Comparison of ENCODE assay signal across 10 cellular contexts in the genomic region with DNA sequence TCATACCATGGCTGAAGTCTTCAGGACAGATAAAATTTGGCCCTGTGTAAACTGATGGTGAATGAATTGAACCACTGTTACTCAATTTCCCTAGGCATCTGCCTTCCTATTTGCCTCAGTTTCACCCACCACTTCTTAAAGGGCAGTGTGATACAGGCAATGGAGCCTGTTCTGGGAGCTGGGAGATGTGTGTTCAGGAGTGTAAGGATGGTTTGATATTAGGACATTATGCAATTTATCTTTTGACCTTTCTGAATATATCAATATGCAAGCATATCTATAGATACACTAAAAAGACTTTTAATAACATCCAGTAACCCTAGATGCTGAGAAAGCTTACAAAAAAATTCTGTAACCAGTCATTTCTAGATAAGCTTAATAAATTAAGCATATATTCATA. TPM values are rescaled to one million over a fixed set of nuclear protein-coding genes. Genes with fewer than 3 reads are reported as not detected.
A peak's percentile ranks its signal among the peaks of the same experiment; 100 is the strongest.
DNase-seq lines count a peak whose midpoint lies in the region; ATAC-seq, FAIRE-seq and TF ChIP-seq lines count a peak whose summit lies in the region.
"Had no signal": no experiment of that assay in that cellular context is flagged by ENCODE, and none has a peak within 500 bp of the region (broad histone marks: within the 10 kb centered on the region; RNA-seq: fewer than 3 reads in every experiment).

No MANE protein-coding gene starts in this region.

- H4K20me1 ChIP-seq in DOHH2 (ENCODE audit: control insufficient read depth, insufficient read depth, low read depth, low read length) = no peaks in the 10 kb centered on the region

- H3K9me3 Mint-ChIP-seq in activated naive CD8-positive, alpha-beta T cell treated with anti-CD3 and anti-CD28 coated beads, Interleukin-2, amount 50 U/mL, for 24 hours = peaks cover 4% of the 10 kb centered on the region
- H3K9me3 Mint-ChIP-seq in naive thymus-derived CD8-positive, alpha-beta T cell = peaks cover 0 to 5% (median 0%) of the 10 kb centered on the region in 9 donors

- no peak for TF ChIP-seq RAD21 in A549 (conservative IDR thresholded peaks at IDR 0.05 in 1 of 2, IDR thresholded peaks at IDR 0.05 in 1 of 2)

- peak overlapping the region; percentile 82 for H3K4me3 Mint-ChIP-seq in activated naive CD8-positive, alpha-beta T cell treated with anti-CD3 and anti-CD28 coated beads, Interleukin-2, amount 50 U/mL, for 24 hours
- peak overlapping the region; percentile 81 to 95 (median 88) for H3K4me3 Mint-ChIP-seq in naive thymus-derived CD8-positive, alpha-beta T cell

- no peak overlapping the region for H3K27ac Mint-ChIP-seq in activated naive CD8-positive, alpha-beta T cell treated with anti-CD3 and anti-CD28 coated beads, Interleukin-2, amount 50 U/mL, for 24 hours
- peak overlapping the region in 2 of 10 donors; percentile 81 to 82 for H3K27ac Mint-ChIP-seq in naive thymus-derived CD8-positive, alpha-beta T cell
- H3K27ac Mint-ChIP-seq: activated CD4-positive, alpha-beta memory T cell treated with anti-CD3 and anti-CD28 coated beads for 36 hours had no signal

- no peaks in the 10 kb centered on the region for H3K36me3 ChIP-seq in DOHH2 (ENCODE audit: control insufficient read depth, low read length)

- no peak for TF ChIP-seq CTCF in A549 (IDR thresholded peaks at IDR 0.05)
- TF ChIP-seq CTCF in DOHH2 (IDR thresholded peaks at IDR 0.05; ENCODE audit: low read depth, low read length, poor library complexity, severe bottlenecking) = no peak

- no peaks in the 10 kb centered on the region for H3F3A ChIP-seq in DOHH2 (ENCODE audit: control insufficient read depth, insufficient read depth)

- CTCF ChIA-PET in A549 (lab: Yijun Ruan, JAX) = interaction anchor here (0.5 to 5.6 kb wide), 45 partner anchors 9 to 631 kb away, joined by 3 to 76 read pairs (median 7); partner anchors contain the start of genes IZUMO2, KCNC3 and MYH14

- no peak for TF ChIP-seq EP300 in A549 (IDR thresholded peaks at IDR 0.05)

- no peak for TF ChIP-seq POLR2A in A549 (IDR thresholded peaks at IDR 0.05; ENCODE audit: low read length)

- no peak overlapping the region for H3K27ac ChIP-seq in A549
- no peak overlapping the region for H3K27ac ChIP-seq in DOHH2 (ENCODE audit: low read depth, low read length)

- peaks cover 9% of the 10 kb centered on the region for H3K9me3 ChIP-seq in A549
- peaks cover 9% of the 10 kb centered on the region for H3K9me3 ChIP-seq in DOHH2 (ENCODE audit: control insufficient read depth, insufficient read depth, low read length)

- peak overlapping the region; percentile 84 for H3K4me2 ChIP-seq in A549
- 0 out of 2 replicates have a peak overlapping the region, but pooled peaks have one; percentile 69 for H3K4me2 ChIP-seq in DOHH2 (ENCODE audit: low read length)

- H3K4me3 ChIP-seq in A549 (peak overlapping the region; percentile 53; the same call in 1 of the 3 replicates), DOHH2 (ENCODE audit: low read length) (no peak overlapping the region; the same call in 1 of the 2 replicates)

- FAIRE-seq in A549 (lab: Jason Lieb, UNC) = no peak
- FAIRE-seq: small intestine had no signal

- H3K4me1 ChIP-seq in A549 = peaks cover 3% of the 10 kb centered on the region; the same call in 1 of the 3 replicates
- H3K4me1 ChIP-seq in DOHH2 (ENCODE audit: control insufficient read depth, low read length) = peaks cover 7% of the 10 kb centered on the region

- DNase-seq in A549 (ENCODE audit: low read depth in 1 of 2, low spot score in 1 of 2) (no peak), HuH-7.5 (ENCODE audit: low spot score) (no peak), SHP77 (lab: John Stamatoyannopoulos, UW) (no peak), glomerular visceral epithelial cell (ENCODE audit: extremely low spot score) (no peak)
- no peak for DNase-seq in activated naive CD8-positive, alpha-beta T cell treated with anti-CD3 and anti-CD28 coated beads, Interleukin-2, amount 50 U/mL, for 24 hours
- no peak for DNase-seq in naive thymus-derived CD8-positive, alpha-beta T cell

- H3K27me3 Mint-ChIP-seq in activated naive CD8-positive, alpha-beta T cell treated with anti-CD3 and anti-CD28 coated beads, Interleukin-2, amount 50 U/mL, for 24 hours = peaks cover 29% of the 10 kb centered on the region
- peaks cover 2 to 41% (median 22%) of the 10 kb centered on the region in 5 donors for H3K27me3 Mint-ChIP-seq in naive thymus-derived CD8-positive, alpha-beta T cell

- H3K9me2 ChIP-seq in DOHH2 (replicated peaks; ENCODE audit: control insufficient read depth, low read length) = no peaks in the 10 kb centered on the region

- no peaks in the 10 kb centered on the region for H3K36me3 Mint-ChIP-seq in activated naive CD8-positive, alpha-beta T cell treated with anti-CD3 and anti-CD28 coated beads, Interleukin-2, amount 50 U/mL, for 24 hours (ENCODE audit: low read depth)
- H3K36me3 Mint-ChIP-seq in naive thymus-derived CD8-positive, alpha-beta T cell = no peaks in the 10 kb centered on the region
- H3K36me3 Mint-ChIP-seq: activated CD4-positive, alpha-beta memory T cell treated with anti-CD3 and anti-CD28 coated beads for 36 hours had no signal

- H3K4me1 Mint-ChIP-seq in activated naive CD8-positive, alpha-beta T cell treated with anti-CD3 and anti-CD28 coated beads, Interleukin-2, amount 50 U/mL, for 24 hours = peaks cover 5% of the 10 kb centered on the region
- peaks cover 4 to 12% (median 11%) of the 10 kb centered on the region in 4 donors for H3K4me1 Mint-ChIP-seq in naive thymus-derived CD8-positive, alpha-beta T cell

- ATAC-seq in A549 = no peak
- ATAC-seq in activated naive CD8-positive, alpha-beta T cell treated with anti-CD3 and anti-CD28 coated beads, Interleukin-2, amount 50 U/mL, for 24 hours = no peak
- ATAC-seq in naive thymus-derived CD8-positive, alpha-beta T cell = no peak
- ATAC-seq in HG02623 (IDR thresholded peaks at IDR 0.05; ENCODE audit: unreplicated experiment) = no peak

- POLR2A ChIA-PET in A549 (lab: Yijun Ruan, JAX) = interaction anchor here (0.8 to 2.0 kb wide), 3 partner anchors 50 to 236 kb away, joined by 3 to 9 read pairs (median 3); partner anchors contain the start of genes KCNC3 and POLD1
- POLR2A ChIA-PET in naive thymus-derived CD8-positive, alpha-beta T cell (lab: Charles Lee) = interaction anchor here (0.9 kb wide), 1 partner anchor 362 kb away, joined by 3 read pairs; no protein-coding TSS in a partner anchor

- no peaks in the 10 kb centered on the region for H3K79me2 ChIP-seq in DOHH2 (ENCODE audit: control insufficient read depth, low read length)

- H3K27me3 ChIP-seq in DOHH2 (ENCODE audit: control insufficient read depth, low read length) = no peaks in the 10 kb centered on the region

TF ChIP-seq in A549, 52 proteins besides CTCF, POLR2A, EP300 and RAD21:
- TF ChIP-seq, protein P1, sequence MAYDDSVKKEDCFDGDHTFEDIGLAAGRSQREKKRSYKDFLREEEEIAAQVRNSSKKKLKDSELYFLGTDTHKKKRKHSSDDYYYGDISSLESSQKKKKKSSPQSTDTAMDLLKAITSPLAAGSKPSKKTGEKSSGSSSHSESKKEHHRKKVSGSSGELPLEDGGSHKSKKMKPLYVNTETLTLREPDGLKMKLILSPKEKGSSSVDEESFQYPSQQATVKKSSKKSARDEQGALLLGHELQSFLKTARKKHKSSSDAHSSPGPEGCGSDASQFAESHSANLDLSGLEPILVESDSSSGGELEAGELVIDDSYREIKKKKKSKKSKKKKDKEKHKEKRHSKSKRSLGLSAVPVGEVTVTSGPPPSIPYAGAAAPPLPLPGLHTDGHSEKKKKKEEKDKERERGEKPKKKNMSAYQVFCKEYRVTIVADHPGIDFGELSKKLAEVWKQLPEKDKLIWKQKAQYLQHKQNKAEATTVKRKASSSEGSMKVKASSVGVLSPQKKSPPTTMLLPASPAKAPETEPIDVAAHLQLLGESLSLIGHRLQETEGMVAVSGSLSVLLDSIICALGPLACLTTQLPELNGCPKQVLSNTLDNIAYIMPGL (CRISPR knock-in tag; IDR thresholded peaks at IDR 0.05; ENCODE audit: borderline replicate concordance) = 0 out of 2 replicates have a peak, but pooled peaks have one; percentile 29
- TF ChIP-seq FOSB (CRISPR knock-in tag; IDR thresholded peaks at IDR 0.05) (no peak), TFCP2L1 (CRISPR knock-in tag; IDR thresholded peaks at IDR 0.05) (no peak), JUN (IDR thresholded peaks at IDR 0.05) (no peak)

RNA-seq across cellular contexts. Expression of gene IZUMO2, which starts 14.6 kb away (rescaled TPM):
- polyA plus RNA-seq in A549 (2011; rRNA removed) = not detected in 2 replicates
- polyA plus RNA-seq in A549 (2012; cell fraction: cytosol; rRNA removed) = not detected in 2 replicates
- not detected in 2 replicates for polyA plus RNA-seq in A549 (2012; cell fraction: nucleus; rRNA removed)
- polyA plus RNA-seq in A549 (2017; fragmentation: RNase III; extraction: RNeasy Plus Mini Kit Qiagen cat#74134 plus additional on column Dnase treatment) = not detected in 3 replicates
- not detected in 2 replicates for polyA minus RNA-seq in A549 (2011; rRNA and poly(A)+ RNA removed)
- not detected for total RNA-seq in naive thymus-derived CD8-positive, alpha-beta T cell
- polyA plus RNA-seq in naive thymus-derived CD8-positive, alpha-beta T cell = not detected
- total RNA-seq: activated CD4-positive, alpha-beta memory T cell treated with anti-CD3 and anti-CD28 coated beads for 36 hours had no signal

RNA-seq across cellular contexts. Expression of gene MYH14, which starts 54.9 kb away (rescaled TPM):
- polyA plus RNA-seq in A549 (2011; rRNA removed) (4.0 and 4.8 TPM in 2 replicates), A549 (2017; fragmentation: RNase III; extraction: RNeasy Plus Mini Kit Qiagen cat#74134 plus additional on column Dnase treatment) (6.4 to 7.0 TPM (median 6.5 TPM) in 3 replicates)
- 7.2 and 7.8 TPM in 2 replicates for polyA plus RNA-seq in A549 (2012; cell fraction: cytosol; rRNA removed)
- 14.6 and 16.2 TPM in 2 replicates for polyA plus RNA-seq in A549 (2012; cell fraction: nucleus; rRNA removed)
- polyA minus RNA-seq in A549 (2011; rRNA and poly(A)+ RNA removed) = 12.5 and 18.2 TPM in 2 replicates
- not detected for total RNA-seq in naive thymus-derived CD8-positive, alpha-beta T cell
- polyA plus RNA-seq in naive thymus-derived CD8-positive, alpha-beta T cell = not detected
- total RNA-seq: activated CD4-positive, alpha-beta memory T cell treated with anti-CD3 and anti-CD28 coated beads for 36 hours had no signal

Comparison
In these comparisons a context has a peak if more than half of its experiments do, and no peak if none do; other contexts are left out.
1. RNA of gene MYH14, which starts 54.9 kb away (polyA plus RNA-seq): 4.0 to 16.2 TPM in A549; not detected in naive thymus-derived CD8-positive, alpha-beta T cell; every median in the first group is over 4 times any median in the second.